Comparison of ENCODE assay signal across 15 cellular contexts in genomic region chr9:134432471-134432870, GRCh38.
DNase-seq lines count a peak whose midpoint lies in the region; ATAC-seq, FAIRE-seq and TF ChIP-seq lines count a peak whose summit lies in the region.
"Had no signal": no experiment of that assay in that cellular context is flagged by ENCODE, and none has a peak within 500 bp of the region (broad histone marks: within the 10 kb centered on the region; RNA-seq: fewer than 3 reads in every experiment).

No MANE protein-coding gene starts in this region.

- H4K5ac ChIP-seq in H1 (ENCODE audit: insufficient read length, low read depth, low read length) = no peak overlapping the region

- H3K18ac ChIP-seq in H1 (ENCODE audit: extremely low read depth, low read length) = no peak overlapping the region

- H3K36me3 ChIP-seq in adrenal gland (replicated peaks in 1 of 2) = peaks cover 0 to 61% of the 10 kb centered on the region in 2 donors
- peaks cover 0 to 3% (median 1%) of the 10 kb centered on the region in 4 experiments; a peak in 2 of 8 replicates for H3K36me3 ChIP-seq in H1 (ENCODE audit: control insufficient read depth in 2 of 4, insufficient read depth in 4 of 4, low read length in 3 of 4)
- no peaks in the 10 kb centered on the region for H3K36me3 ChIP-seq in parathyroid adenoma (ENCODE audit: control insufficient read depth, insufficient read depth, low read length)
- peaks cover 8 to 51% (median 43%) of the 10 kb centered on the region in 4 donors for H3K36me3 ChIP-seq in upper lobe of left lung

- H2BK120ac ChIP-seq in H1 (replicated peaks; ENCODE audit: low read depth, low read length) = no peak overlapping the region

- TF ChIP-seq POLR2A in adrenal gland (IDR thresholded peaks at IDR 0.05) = no peak
- TF ChIP-seq POLR2A in H1 (IDR thresholded peaks at IDR 0.05; ENCODE audit: control extremely low read depth in 1 of 2, low read depth in 2 of 2, low read length in 2 of 2) = no peak
- TF ChIP-seq POLR2A in upper lobe of left lung (IDR thresholded peaks at IDR 0.05) = no peak

- H3K4me3 ChIP-seq in adrenal gland (no peak overlapping the region), H1 (ENCODE audit: extremely low read depth in 1 of 4, insufficient read depth in 2 of 4, low read depth in 3 of 4, low read length in 4 of 4) (no peak overlapping the region), parathyroid adenoma (ENCODE audit: low read depth, low read length) (no peak overlapping the region), upper lobe of left lung (no peak overlapping the region)
- H3K4me3 ChIP-seq: GM23338 had no signal

- POLR2A ChIA-PET in H1 (lab: Charles Lee; ENCODE audit: partially characterized antibody) = no interaction called here

- H3K14ac ChIP-seq in H1 (ENCODE audit: insufficient read length) = no peak overlapping the region

- WGBS in adrenal gland, 4 donors = 71 to 79% (median 73%) methylated on average over 1 to 14 of the region's 14 CpGs
- WGBS in H1 (ENCODE audit: extremely low coverage in 1 of 2, insufficient coverage in 1 of 2, insufficient read length in 1 of 2, insufficient replicate concordance in 2 of 2, low coverage in 1 of 2, low lambda C conversion rate in 2 of 2, missing lambda C conversion rate in 1 of 2), 2 experiments = 91% methylated on average over 6 of the region's 14 CpGs; no CpG with 5 or more reads in 1 of the 2 experiments
- 52 to 73% methylated on average over 6 to 9 of the region's 14 CpGs for WGBS in upper lobe of left lung, 2 donors

- no peaks in the 10 kb centered on the region for H3K23me2 ChIP-seq in H1 (ENCODE audit: low read depth, low read length)

- H2BK12ac ChIP-seq in H1 (ENCODE audit: low read depth, low read length) = no peak overlapping the region

- H3K4ac ChIP-seq in H1 (replicated peaks; ENCODE audit: insufficient read length, low read depth, low read length) = no peak overlapping the region

- H3K9me3 ChIP-seq in adrenal gland (replicated peaks in 1 of 3) (no peaks in the 10 kb centered on the region), H1 (ENCODE audit: insufficient read depth in 2 of 2, low read depth in 1 of 2, low read length in 1 of 2) (no peaks in the 10 kb centered on the region), parathyroid adenoma (ENCODE audit: control insufficient read depth, low read length) (no peaks in the 10 kb centered on the region), upper lobe of left lung (no peaks in the 10 kb centered on the region)

- H3K4me1 ChIP-seq in adrenal gland (replicated peaks in 1 of 2) (peaks cover 23 to 53% of the 10 kb centered on the region in 2 donors), H1 (replicated peaks in 1 of 4; ENCODE audit: control insufficient read depth in 3 of 4, insufficient read depth in 4 of 4, low read length in 3 of 4) (peaks cover 0 to 3% (median 1%) of the 10 kb centered on the region in 4 experiments; a peak in 2 of 7 replicates), parathyroid adenoma (peaks cover 37% of the 10 kb centered on the region), upper lobe of left lung (peaks cover 54 to 66% (median 59%) of the 10 kb centered on the region in 4 donors)

- peak overlapping the region; percentile 71; the same call in 1 of the 2 replicates for H4K8ac ChIP-seq in H1 (ENCODE audit: extremely low read depth, insufficient read depth, low read length)

- no peak overlapping the region for H3K56ac ChIP-seq in H1 (replicated peaks; ENCODE audit: insufficient read length, low read depth, low read length)

- H4K20me1 ChIP-seq in H1 (replicated peaks in 1 of 2; ENCODE audit: control insufficient read depth in 1 of 2, insufficient read depth in 2 of 2, low read length in 2 of 2) = no peaks in the 10 kb centered on the region

- H2BK15ac ChIP-seq in H1 (ENCODE audit: low read length) = no peak overlapping the region

- no peak for ATAC-seq in upper lobe of left lung (ENCODE audit: low FRiP score in 2 of 2)
- ATAC-seq: GM23338, left colon had no signal

- H2BK5ac ChIP-seq in H1 (ENCODE audit: low read depth, low read length) = no peak overlapping the region

- H3K79me2 ChIP-seq in H1 (ENCODE audit: control insufficient read depth in 1 of 2, insufficient read depth in 2 of 2, low read length in 2 of 2) (no peaks in the 10 kb centered on the region), parathyroid adenoma (no peaks in the 10 kb centered on the region)

- no peak overlapping the region for H3K4me2 ChIP-seq in H1 (ENCODE audit: insufficient read depth in 1 of 2, low read depth in 2 of 2, low read length in 2 of 2)
- H3K4me2 ChIP-seq in parathyroid adenoma (ENCODE audit: low read length) = no peak overlapping the region
- H3K4me2 ChIP-seq: GM23338 had no signal

- DNase-seq in adrenal gland = no peak
- no peak for DNase-seq in H1 (ENCODE audit: low read depth in 1 of 2, low spot score in 2 of 2)
- DNase-seq in upper lobe of left lung = peak; percentile 63 to 77
- DNase-seq in activated CD8-positive, alpha-beta memory T cell treated with anti-CD3 and anti-CD28 coated beads, Interleukin-2, amount 50 U/mL, for 4 hours = no peak
- DNase-seq in NCI-H2196 (lab: John Stamatoyannopoulos, UW; ENCODE audit: unreplicated experiment) = no peak
- DNase-seq in NCI-H2081 treated with DMSO at 0.1 percent for 48 hours (lab: John Stamatoyannopoulos, UW) = no peak
- DNase-seq: activated CD4-positive, alpha-beta T cell treated with anti-CD3 and anti-CD28 coated beads, Interleukin-2, amount 10 ng/mL, durations not matched to agents 24 days and 14 days; activated naive CD8-positive, alpha-beta T cell treated with anti-CD3 and anti-CD28 coated beads, Interleukin-2, amount 10 ng/mL, durations not matched to agents 7 days and 5 days; CD4-positive, alpha-beta memory T cell; hippocampal formation; left colon; naive B cell; NCI-H2107 had no signal

- intact Hi-C loops in adrenal gland (cut with DNase I) = loop anchor here (5.0 to 10.0 kb wide), 3 partner anchors 48 to 378 kb away; no protein-coding TSS in a partner anchor

- CTCF ChIA-PET in H1 (lab: Charles Lee; ENCODE audit: partially characterized antibody) = interaction anchor here (1.2 to 4.5 kb wide), 5 partner anchors 10 to 262 kb away, joined by 3 to 26 read pairs (median 5); no protein-coding TSS in a partner anchor

- H4K91ac ChIP-seq in H1 (replicated peaks; ENCODE audit: insufficient read length, low read length) = no peak overlapping the region

- TF ChIP-seq RAD21 in H1 (IDR thresholded peaks at IDR 0.05 in 1 of 2, conservative IDR thresholded peaks at IDR 0.05 in 1 of 2; ENCODE audit: low read depth in 2 of 2, low read length in 2 of 2) = no peak

- H3K27ac ChIP-seq in adrenal gland = peak overlapping the region in 4 of 5 donors; percentile 23 to 91 (median 66)
- H3K27ac ChIP-seq in H1 (ENCODE audit: low read depth, low read length) = no peak overlapping the region
- H3K27ac ChIP-seq in parathyroid adenoma = peak overlapping the region; percentile 95
- peak overlapping the region in 3 of 4 donors; percentile 86 to 92 (median 90) for H3K27ac ChIP-seq in upper lobe of left lung

- no peaks in the 10 kb centered on the region for H3K27me3 ChIP-seq in adrenal gland
- no peaks in the 10 kb centered on the region for H3K27me3 ChIP-seq in H1 (replicated peaks in 1 of 4; ENCODE audit: control insufficient read depth in 3 of 4, extremely low read depth in 1 of 4, insufficient read depth in 3 of 4, low read length in 3 of 4)
- H3K27me3 ChIP-seq in parathyroid adenoma (ENCODE audit: control insufficient read depth, insufficient read depth, low read length) = no peaks in the 10 kb centered on the region
- H3K27me3 ChIP-seq in upper lobe of left lung = no peaks in the 10 kb centered on the region

- no peak overlapping the region for H2BK20ac ChIP-seq in H1 (ENCODE audit: low read length)

- H2AK5ac ChIP-seq in H1 (ENCODE audit: low read depth, low read length) = no peak overlapping the region

- H3K9ac ChIP-seq in H1 (replicated peaks in 1 of 4; ENCODE audit: extremely low read depth in 1 of 4, low read depth in 3 of 4, low read length in 3 of 4) (no peak overlapping the region), parathyroid adenoma (no peak overlapping the region)

- no peak overlapping the region for H3K23ac ChIP-seq in H1 (ENCODE audit: insufficient read length)

- H2AFZ ChIP-seq in H1 (ENCODE audit: low read length) (no peak overlapping the region), parathyroid adenoma (no peak overlapping the region)
- H2AFZ ChIP-seq: GM23338 had no signal

- no peak for TF ChIP-seq EP300 in H1 (IDR thresholded peaks at IDR 0.05; ENCODE audit: borderline replicate concordance in 1 of 2, low read depth in 2 of 2, low read length in 2 of 2)
- no peak for TF ChIP-seq EP300 in upper lobe of left lung (IDR thresholded peaks at IDR 0.05)

- no peaks in the 10 kb centered on the region for H3K79me1 ChIP-seq in H1 (ENCODE audit: low read depth, low read length)

- no peak for FAIRE-seq in H1 (lab: Jason Lieb, UNC)

- TF ChIP-seq CTCF in adrenal gland (IDR thresholded peaks at IDR 0.05) (no peak), H1 (IDR thresholded peaks at IDR 0.05; ENCODE audit: control extremely low read depth in 1 of 3, insufficient read depth in 1 of 3, low read depth in 1 of 3, low read length in 3 of 3) (no peak), parathyroid adenoma (IDR thresholded peaks at IDR 0.05) (no peak), upper lobe of left lung (IDR thresholded peaks at IDR 0.05) (no peak)

TF ChIP-seq in H1, 55 proteins besides CTCF, POLR2A, EP300 and RAD21:
- TF ChIP-seq POLR2AphosphoS5 (IDR thresholded peaks at IDR 0.05; ENCODE audit: low read depth, low read length) = no peak
- no peak for TF ChIP-seq PHF8 (conservative IDR thresholded peaks at IDR 0.05; ENCODE audit: low read depth, low read length)
- no peak for TF ChIP-seq HDAC6 (IDR thresholded peaks at IDR 0.05; ENCODE audit: low read depth, low read length)
- TF ChIP-seq SIN3A (conservative IDR thresholded peaks at IDR 0.05 in 1 of 2, IDR thresholded peaks at IDR 0.05 in 1 of 2; ENCODE audit: low read depth in 1 of 2, low read length in 2 of 2) = no peak
- TF ChIP-seq SAP30 (IDR thresholded peaks at IDR 0.05; ENCODE audit: insufficient read depth, insufficient replicate concordance, low read length) = no peak
- TF ChIP-seq TAF7 (optimal IDR thresholded peaks at IDR 0.05; ENCODE audit: borderline replicate concordance, low read depth, low read length) = no peak
- no peak for TF ChIP-seq RXRA (IDR thresholded peaks at IDR 0.05; ENCODE audit: insufficient read depth, low read depth, low read length)

Comparison
In these comparisons a context has a peak if more than half of its experiments do, and no peak if none do; other contexts are left out.
1. DNase-seq: peak in upper lobe of left lung (2 of 2); none in adrenal gland (0 of 7), H1 (0 of 2), activated CD8-positive, alpha-beta memory T cell treated with anti-CD3 and anti-CD28 coated beads, Interleukin-2, amount 50 U/mL, for 4 hours (single experiment), NCI-H2196 (single experiment) and NCI-H2081 treated with DMSO at 0.1 percent for 48 hours (single experiment).